11 cellular contexts compared by ENCODE assay signal in the genomic region with DNA sequence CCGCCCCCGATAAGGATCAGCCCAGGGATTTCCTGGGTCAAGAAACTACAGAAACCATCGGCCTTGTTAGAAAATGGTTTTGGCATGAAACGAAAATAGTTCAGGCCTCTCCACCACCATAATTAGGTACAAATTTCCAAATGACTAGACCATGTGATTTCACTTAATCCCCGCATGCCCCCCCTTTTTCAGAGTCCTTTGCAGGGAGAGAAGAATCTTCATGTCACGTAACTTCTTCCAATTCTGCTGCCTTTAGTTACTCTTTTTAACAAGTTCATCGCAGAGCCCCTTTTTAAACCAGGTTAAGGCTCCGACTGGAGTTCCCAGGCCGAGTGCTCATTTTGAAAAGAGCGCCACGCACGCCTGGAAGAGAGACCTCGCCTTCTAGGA. TPM values are rescaled to one million over a fixed set of nuclear protein-coding genes. Genes with fewer than 3 reads are reported as not detected.
A peak's percentile ranks its signal among the peaks of the same experiment; 100 is the strongest.
DNase-seq lines count a peak whose midpoint lies in the region; TF ChIP-seq lines count a peak whose summit lies in the region.
"Had no signal": no experiment of that assay in that cellular context is flagged by ENCODE, and none has a peak within 500 bp of the region (broad histone marks: within the 10 kb centered on the region; RNA-seq: fewer than 3 reads in every experiment).

No MANE protein-coding gene starts in this region.

- H3K9ac ChIP-seq in iPS-18a (ENCODE audit: low read length) (no peak overlapping the region), smooth muscle cell (ENCODE audit: low read depth) (peak overlapping the region; percentile 51)

- H3K36me3 ChIP-seq in iPS-18a (ENCODE audit: control insufficient read depth, low read depth, low read length) = no peaks in the 10 kb centered on the region
- H3K36me3 ChIP-seq in smooth muscle cell (ENCODE audit: low read depth) = no peaks in the 10 kb centered on the region

- H3K27ac ChIP-seq in iPS-18a (ENCODE audit: low read length) (no peak overlapping the region), smooth muscle cell (ENCODE audit: low read depth) (peak overlapping the region; percentile 74)

- DNase-seq in HFFc6 (peak; percentile 14), astrocyte of the spinal cord (ENCODE audit: low read depth, low spot score) (peak; percentile 13), smooth muscle cell (lab: John Stamatoyannopoulos, UW; ENCODE audit: unreplicated experiment) (no peak), head of caudate nucleus (no peak), NCI-H510A (lab: John Stamatoyannopoulos, UW) (no peak)
- DNase-seq in stimulated activated naive CD4-positive, alpha-beta T cell (lab: John Stamatoyannopoulos, UW) = no peak
- DNase-seq in activated CD4-positive, alpha-beta T cell treated with anti-CD3 and anti-CD28 coated beads, Interleukin-2, amount 50 U/mL, for 4 hours = no peak
- DNase-seq: activated gamma-delta T cell treated with Interleukin-2 at 50 U/mL for 16 hours, KG1, NCI-H526 had no signal

- no peak overlapping the region for H2AFZ ChIP-seq in smooth muscle cell (ENCODE audit: low read depth)

- H3K9me3 Mint-ChIP-seq in HFFc6 = no peaks in the 10 kb centered on the region

- H3K36me3 Mint-ChIP-seq in HFFc6 (ENCODE audit: low read depth) = peaks cover 7% of the 10 kb centered on the region

- peaks cover 1% of the 10 kb centered on the region for H3K27me3 Mint-ChIP-seq in HFFc6 (ENCODE audit: insufficient read depth)

- TF ChIP-seq CTCF in HFFc6 (IDR thresholded peaks at IDR 0.05) (no peak), astrocyte of the spinal cord (IDR thresholded peaks at IDR 0.05; ENCODE audit: low read depth, low read length) (no peak), smooth muscle cell (IDR thresholded peaks at IDR 0.05; ENCODE audit: borderline replicate concordance, insufficient read depth, poor library complexity, severe bottlenecking) (no peak)

- H3K4me1 ChIP-seq in iPS-18a (ENCODE audit: control insufficient read depth, low read depth, low read length) (peaks cover 20% of the 10 kb centered on the region), smooth muscle cell (ENCODE audit: low read depth) (peaks cover 32% of the 10 kb centered on the region)

- peaks cover 26% of the 10 kb centered on the region for H3K4me1 Mint-ChIP-seq in HFFc6 (ENCODE audit: low read depth)

- H3K27me3 ChIP-seq in iPS-18a (ENCODE audit: control insufficient read depth, insufficient read depth, low read length) (peaks cover 26% of the 10 kb centered on the region), smooth muscle cell (ENCODE audit: low read depth) (no peaks in the 10 kb centered on the region)

- peaks cover 73% of the 10 kb centered on the region for H4K20me1 ChIP-seq in smooth muscle cell (ENCODE audit: low read depth)

- peak overlapping the region; percentile 94 for H3K4me2 ChIP-seq in smooth muscle cell

- H3F3A ChIP-seq in smooth muscle cell (ENCODE audit: low read depth) = peaks cover 7% of the 10 kb centered on the region

- in situ Hi-C loops in astrocyte of the spinal cord (cut with HindIII; ENCODE audit: low sequenced_read_pairs) = no loop called here

- intact Hi-C loops in head of caudate nucleus (cut with DNase I) = no loop called here

- WGBS in smooth muscle cell (ENCODE audit: low lambda C conversion rate) = 8% methylated on average over 13 of the region's 13 CpGs

- H3K4me3 ChIP-seq in astrocyte of the spinal cord (ENCODE audit: low read depth, low read length) (peak overlapping the region; percentile 70), iPS-18a (ENCODE audit: low read length) (peak overlapping the region; percentile 78), smooth muscle cell (peak overlapping the region; percentile 97)

- H3K79me2 ChIP-seq in smooth muscle cell (ENCODE audit: low read depth) = peaks cover 80% of the 10 kb centered on the region

- H3K27ac Mint-ChIP-seq in HFFc6 = peak overlapping the region; percentile 70

- H3K9me3 ChIP-seq in iPS-18a (ENCODE audit: control insufficient read depth, low read depth, low read length) (no peaks in the 10 kb centered on the region), smooth muscle cell (replicated peaks; ENCODE audit: low read depth) (no peaks in the 10 kb centered on the region)

- peak overlapping the region; percentile 64 for H3K4me3 Mint-ChIP-seq in HFFc6

RNA-seq across cellular contexts. Expression of gene PDGFA, which starts 3.4 kb away (rescaled TPM):
- 1 to 10 TPM; 7.1 to 8.7 (median 7.8) TPM for total RNA-seq in HFFc6 (2021; fragmentation: NEBNext Ultra II Directional; extraction: Animal tissue kit (Norgen Biotek cat#: 25700))
- total RNA-seq in smooth muscle cell = 68.1 and 97.2 TPM in 2 replicates
- polyA plus RNA-seq in smooth muscle cell = 32.0 and 33.7 TPM in 2 replicates

Comparison
In these comparisons a context has a peak if more than half of its experiments do, and no peak if none do; other contexts are left out.
1. DNase-seq: peak in HFFc6 (single experiment) and astrocyte of the spinal cord (single experiment); none in smooth muscle cell (single experiment), head of caudate nucleus (0 of 42), stimulated activated naive CD4-positive, alpha-beta T cell (0 of 6), NCI-H510A (single experiment) and activated CD4-positive, alpha-beta T cell treated with anti-CD3 and anti-CD28 coated beads, Interleukin-2, amount 50 U/mL, for 4 hours (0 of 2).
2. Peak in every context shown above with its lines, with median percentiles within 50 percentile points of each other: H3K4me3 ChIP-seq.